1 cellular context compared by ENCODE assay signal in the genomic region with DNA sequence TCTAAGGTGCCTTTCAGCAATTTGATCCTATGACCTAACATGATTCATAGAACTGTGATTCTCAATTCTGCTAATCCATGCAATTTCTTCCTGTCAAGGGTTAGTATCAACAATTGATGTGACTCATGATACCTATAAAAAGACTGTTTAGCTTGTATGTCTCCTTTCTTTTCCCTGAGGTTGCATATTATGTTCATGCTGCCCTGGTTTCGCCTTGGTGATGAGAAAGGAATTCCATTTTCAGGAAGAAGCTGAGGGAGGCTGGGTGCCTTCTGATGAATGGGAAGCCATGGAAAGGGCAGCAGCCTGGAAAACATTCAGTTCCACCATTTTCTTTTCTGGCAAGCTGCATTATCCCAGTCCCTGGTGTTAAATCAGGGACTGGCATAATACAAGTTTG.
TF ChIP-seq lines count a peak whose summit lies in the region.

No MANE protein-coding gene starts in this region.

TF ChIP-seq in IMR-90, 13 proteins besides CTCF, POLR2A, EP300 and RAD21 (continued from another document):
- TF ChIP-seq, protein P1, sequence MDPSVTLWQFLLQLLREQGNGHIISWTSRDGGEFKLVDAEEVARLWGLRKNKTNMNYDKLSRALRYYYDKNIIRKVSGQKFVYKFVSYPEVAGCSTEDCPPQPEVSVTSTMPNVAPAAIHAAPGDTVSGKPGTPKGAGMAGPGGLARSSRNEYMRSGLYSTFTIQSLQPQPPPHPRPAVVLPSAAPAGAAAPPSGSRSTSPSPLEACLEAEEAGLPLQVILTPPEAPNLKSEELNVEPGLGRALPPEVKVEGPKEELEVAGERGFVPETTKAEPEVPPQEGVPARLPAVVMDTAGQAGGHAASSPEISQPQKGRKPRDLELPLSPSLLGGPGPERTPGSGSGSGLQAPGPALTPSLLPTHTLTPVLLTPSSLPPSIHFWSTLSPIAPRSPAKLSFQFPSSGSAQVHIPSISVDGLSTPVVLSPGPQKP (IDR thresholded peaks at IDR 0.05; ENCODE audit: borderline replicate concordance, low read depth, low read length): no peak
- no peak for TF ChIP-seq NFE2L2 (IDR thresholded peaks at IDR 0.05; ENCODE audit: low read depth, low read length)
